In the genomic region with DNA sequence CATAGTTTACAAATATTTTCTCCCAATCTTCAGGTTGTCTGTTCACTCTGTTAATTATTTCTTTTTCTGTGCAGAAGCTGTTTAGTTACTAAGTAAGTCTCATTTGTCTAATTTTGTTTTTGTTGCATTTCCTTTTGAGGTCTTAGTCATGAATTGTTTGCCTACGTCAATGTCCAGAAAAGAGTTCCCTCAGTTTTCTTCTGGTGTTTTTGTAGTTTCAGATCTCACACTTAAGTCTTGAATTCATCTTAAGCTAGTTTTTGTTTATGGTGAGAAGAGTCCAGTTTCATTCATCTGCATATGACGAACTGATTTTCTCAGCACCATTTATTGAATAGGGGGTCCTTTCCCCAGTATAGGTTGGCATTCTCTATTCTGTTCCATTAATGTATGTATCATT, we compare ENCODE assay signal across 27 cellular contexts.
"Had no signal": no experiment of that assay in that cellular context is flagged by ENCODE, and none has a peak within 500 bp of the region (broad histone marks: within the 10 kb centered on the region; RNA-seq: fewer than 3 reads in every experiment).

No MANE protein-coding gene starts in this region.

- FAIRE-seq: bronchial epithelial cell, RCC 7860 had no signal

- H3K27me3 ChIP-seq: ascending aorta, body of pancreas, MG63 had no signal

- H3K36me3 ChIP-seq: ascending aorta, MG63 had no signal

- H3K4me3 ChIP-seq: ascending aorta, body of pancreas, coronary artery, MG63 had no signal

- H3K27ac ChIP-seq: ascending aorta, body of pancreas, coronary artery had no signal

- DNase-seq: activated CD4-positive, alpha-beta T cell treated with anti-CD3 and anti-CD28 coated beads for 48 hours; activated CD4-positive, alpha-beta T cell treated with anti-CD3 and anti-CD28 coated beads, Interleukin-2, amount 50 U/mL, for 4 hours; activated CD4-positive, CD25-positive, alpha-beta regulatory T cell treated with anti-CD3 and anti-CD28 coated beads, Interleukin-2, amount 50 U/mL, for 72 hours; activated CD8-positive, alpha-beta memory T cell treated with anti-CD3 and anti-CD28 coated beads, Interleukin-2, amount 50 U/mL, for 48 hours; activated CD8-positive, alpha-beta T cell treated with anti-CD3 and anti-CD28 coated beads, Interleukin-2, amount 10 ng/mL, durations not matched to agents 7 days and 5 days; activated effector memory CD4-positive, alpha-beta T cell treated with Interleukin-2 at 50 U/mL for 16 hours; activated naive CD4-positive, alpha-beta T cell treated with Interleukin-2 at 50 U/mL for 16 hours; activated naive CD8-positive, alpha-beta T cell treated with anti-CD3 and anti-CD28 coated beads, Interleukin-2, amount 50 U/mL, for 24 hours; activated T-cell treated with anti-CD3 and anti-CD28 coated beads, Interleukin-2, amount 50 U/mL, for 24 hours; amniotic stem cell; body of pancreas; central memory CD4-positive, alpha-beta T cell; MG63; NCI-H1105; NCI-H1436; NCI-H187; NCI-H2081; NCI-H446; NCI-H524; PC-3; SHP77 had no signal

- ATAC-seq: activated CD8-positive, alpha-beta T cell treated with anti-CD3 and anti-CD28 coated beads, Interleukin-2, amount 10 ng/mL, durations not matched to agents 7 days and 5 days; activated naive CD4-positive, alpha-beta T cell treated with anti-CD3 and anti-CD28 coated beads, Interleukin-2, amount 50 U/mL, for 72 hours; activated naive CD8-positive, alpha-beta T cell treated with anti-CD3 and anti-CD28 coated beads, Interleukin-2, amount 50 U/mL, for 24 hours; body of pancreas; PC-3; WTC11 had no signal

- H3K4me1 ChIP-seq: ascending aorta, body of pancreas had no signal

- H3K9me3 ChIP-seq: ascending aorta, body of pancreas, MG63 had no signal
